In the genomic region with DNA sequence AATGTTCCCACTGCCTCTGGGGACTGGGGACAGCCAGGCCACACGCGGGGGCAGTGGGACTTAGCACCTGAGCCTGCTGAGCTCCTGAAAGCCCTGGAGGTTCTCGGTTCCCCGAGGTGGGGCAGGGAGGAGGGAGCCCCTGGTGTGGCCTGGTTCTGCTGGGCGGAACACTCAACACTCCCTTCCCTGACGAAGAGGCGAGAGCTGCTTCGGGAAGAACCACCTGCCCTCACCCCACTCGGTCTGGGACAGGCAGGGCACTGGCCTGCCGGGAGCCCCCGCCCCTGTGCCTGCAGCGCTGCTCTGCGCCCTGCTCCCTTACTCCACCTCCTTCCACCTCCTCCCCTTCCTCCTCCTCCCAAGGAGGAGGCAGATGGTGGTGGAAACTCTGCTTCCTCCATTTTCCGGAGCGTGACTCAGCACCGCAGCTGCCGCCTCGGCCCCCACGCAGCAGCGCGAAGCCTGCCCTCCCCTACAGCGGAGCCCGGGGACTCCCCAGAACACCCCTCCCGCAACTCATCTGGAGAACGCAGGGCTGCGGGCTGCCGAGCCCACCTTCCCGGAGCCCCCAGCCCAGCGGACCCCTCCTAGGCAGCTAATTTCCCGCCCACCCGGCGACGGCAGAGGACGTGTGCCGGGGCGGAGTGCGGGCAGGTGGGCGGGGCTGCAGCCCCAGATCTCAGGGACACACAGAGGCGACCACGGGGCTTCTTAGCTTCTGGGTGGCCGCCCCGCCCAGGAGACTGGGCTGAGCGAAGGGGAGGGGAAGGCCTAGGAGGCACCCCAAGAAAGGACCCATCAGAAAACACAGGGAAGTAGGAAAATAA, we compare ENCODE assay signal across 7 cellular contexts. TPM values are rescaled to one million over a fixed set of nuclear protein-coding genes. Genes with fewer than 3 reads are reported as not detected.
A peak's percentile ranks its signal among the peaks of the same experiment; 100 is the strongest.
DNase-seq lines count a peak whose midpoint lies in the region; ATAC-seq and TF ChIP-seq lines count a peak whose summit lies in the region.

No MANE protein-coding gene starts in this region.

- no peaks in the 10 kb centered on the region for H3K9me3 ChIP-seq in OCI-LY7 (ENCODE audit: low read length)

- H3K9me3 Mint-ChIP-seq in neural crest cell, result no peaks in the 10 kb centered on the region
- no peaks in the 10 kb centered on the region for H3K9me3 Mint-ChIP-seq in stimulated activated naive CD8-positive, alpha-beta T cell treated with anti-CD3 and anti-CD28 coated beads, Interleukin-15, amount 100 ng/mL, for 72 hours

- peaks cover 61% of the 10 kb centered on the region for H3K4me1 Mint-ChIP-seq in neural crest cell
- peaks cover 44% of the 10 kb centered on the region for H3K4me1 Mint-ChIP-seq in stimulated activated naive CD8-positive, alpha-beta T cell treated with anti-CD3 and anti-CD28 coated beads, Interleukin-15, amount 100 ng/mL, for 72 hours

- CTCF ChIA-PET in OCI-LY7 (lab: Charles Lee; ENCODE audit: unreplicated experiment), result interaction anchor here (0.9 kb wide), 1 partner anchor 12 kb away, joined by 5 read pairs; no protein-coding TSS in a partner anchor

- no TSS peak for BruUV-seq in OCI-LY7 (replicated peaks; lab: Mats Ljungman, UMichigan)

- no peaks in the 10 kb centered on the region for H3K9me2 ChIP-seq in OCI-LY7 (ENCODE audit: insufficient read depth, low read length)

- H3K27ac ChIP-seq in OCI-LY7 (ENCODE audit: low read depth, low read length, poor library complexity, severe bottlenecking), result no peak overlapping the region

- H3K4me2 ChIP-seq in OCI-LY7 (ENCODE audit: low read length), result peak overlapping the region; percentile 70

- H3K27me3 Mint-ChIP-seq in neural crest cell (ENCODE audit: low read depth), result peaks cover 2% of the 10 kb centered on the region
- H3K27me3 Mint-ChIP-seq in stimulated activated naive CD8-positive, alpha-beta T cell treated with anti-CD3 and anti-CD28 coated beads, Interleukin-15, amount 100 ng/mL, for 72 hours, result no peaks in the 10 kb centered on the region

- POLR2A ChIA-PET in OCI-LY7 (lab: Charles Lee), result interaction anchor here (0.8 to 2.7 kb wide), 6 partner anchors 13 to 74 kb away, joined by 3 to 12 read pairs (median 5); no protein-coding TSS in a partner anchor

- peak overlapping the region; percentile 99 for H3K27ac Mint-ChIP-seq in neural crest cell (ENCODE audit: unreplicated experiment)
- peak overlapping the region; percentile 92 to 93 for H3K27ac Mint-ChIP-seq in stimulated activated naive CD8-positive, alpha-beta T cell treated with anti-CD3 and anti-CD28 coated beads, Interleukin-15, amount 100 ng/mL, for 72 hours

- intact Hi-C loops in OCI-LY7 (cut with micrococcal nuclease; ENCODE audit: unreplicated experiment), result no loop called here

- no peaks in the 10 kb centered on the region for H3K79me2 ChIP-seq in OCI-LY7 (ENCODE audit: insufficient read depth, low read depth, low read length)

- peak overlapping the region; percentile 52 for H3K4me3 ChIP-seq in OCI-LY7 (ENCODE audit: low read depth, low read length, poor library complexity, severe bottlenecking)
- peak overlapping the region; percentile 51 for H3K4me3 ChIP-seq in fibroblast of pulmonary artery (replicated peaks; ENCODE audit: low read depth, low read length)

- TF ChIP-seq CTCF in OCI-LY7 (conservative IDR thresholded peaks at IDR 0.05; ENCODE audit: low read length), result no peak
- TF ChIP-seq CTCF in fibroblast of pulmonary artery (IDR thresholded peaks at IDR 0.05; ENCODE audit: low read length, missing control alignments), result no peak
- TF ChIP-seq CTCF in neural crest cell (conservative IDR thresholded peaks at IDR 0.05), result no peak

- H3K4me1 ChIP-seq in OCI-LY7 (ENCODE audit: insufficient read depth, low read length, poor library complexity, severe bottlenecking), result peaks cover 42% of the 10 kb centered on the region

- ATAC-seq in GM18861 (IDR thresholded peaks at IDR 0.05; ENCODE audit: unreplicated experiment), result peak; percentile 36
- ATAC-seq in HG03280 (IDR thresholded peaks at IDR 0.05; ENCODE audit: unreplicated experiment), result peak; percentile 50
- ATAC-seq in stimulated activated naive CD8-positive, alpha-beta T cell treated with anti-CD3 and anti-CD28 coated beads, Interleukin-15, amount 100 ng/mL, for 72 hours, result peak; percentile 74

- peak overlapping the region; percentile 53; the same call in 1 of the 2 replicates for H2AFZ ChIP-seq in OCI-LY7 (ENCODE audit: low read length)

- DNase-seq in OCI-LY7 (ENCODE audit: low spot score) (peak; percentile 57), activated T-helper 1 cell treated with Interleukin-2 at 50 U/mL for 16 hours (ENCODE audit: low read depth) (peak; percentile 46), fibroblast of pulmonary artery (ENCODE audit: low read depth) (peak; percentile 80), neural crest cell (ENCODE audit: low read depth, low spot score) (peak; percentile 67)
- DNase-seq in stimulated activated naive CD8-positive, alpha-beta T cell treated with anti-CD3 and anti-CD28 coated beads, Interleukin-15, amount 100 ng/mL, for 72 hours, result peak; percentile 64 to 69

- no peaks in the 10 kb centered on the region for H3K36me3 ChIP-seq in OCI-LY7 (ENCODE audit: insufficient read depth, low read length)

- peak overlapping the region; percentile 79 for H3K4me3 Mint-ChIP-seq in neural crest cell
- peak overlapping the region; percentile 83 to 95 for H3K4me3 Mint-ChIP-seq in stimulated activated naive CD8-positive, alpha-beta T cell treated with anti-CD3 and anti-CD28 coated beads, Interleukin-15, amount 100 ng/mL, for 72 hours

- no peaks in the 10 kb centered on the region for H4K20me1 ChIP-seq in OCI-LY7 (ENCODE audit: insufficient read depth, low read length)

- no peaks in the 10 kb centered on the region for H3K36me3 Mint-ChIP-seq in neural crest cell (ENCODE audit: low read depth)

RNA-seq across cellular contexts. Expression of gene INF2, which starts 11.7 kb away (rescaled TPM):
- total RNA-seq in OCI-LY7 (2014; rRNA removed; shearing (Covaris generic)), result 32.7 and 39.4 TPM in 2 replicates
- total RNA-seq in OCI-LY7 (2022), result 43.4 and 51.6 TPM in 2 replicates
- 60.6 and 61.7 TPM in 2 replicates for total RNA-seq in neural crest cell

RNA-seq across cellular contexts. Expression of gene ADSS1, which starts 46.3 kb away (rescaled TPM):
- total RNA-seq in OCI-LY7 (2014; rRNA removed; shearing (Covaris generic)), result not detected in 2 replicates
- total RNA-seq in OCI-LY7 (2022), result 2.1 and 2.8 TPM in 2 replicates
- total RNA-seq in neural crest cell, result 4.4 and 5.0 TPM in 2 replicates
